20 cellular contexts compared by ENCODE assay signal in genomic region chr2:54366487-54367280, GRCh38.
"Had no signal": no experiment of that assay in that cellular context is flagged by ENCODE, and none has a peak within 500 bp of the region (broad histone marks: within the 10 kb centered on the region; RNA-seq: fewer than 3 reads in every experiment).

No MANE protein-coding gene starts in this region.

- H3K9me3 ChIP-seq: thyroid gland had no signal

- H2AFZ ChIP-seq: neural progenitor cell had no signal

- H3K4me1 Mint-ChIP-seq: immature natural killer cell; naive B cell; stimulated activated effector memory CD8-positive, alpha-beta T cell treated with anti-CD3 and anti-CD28 coated beads, Interleukin-12 subunit alpha, Interleukin-12 subunit beta, amount 100 ng/mL, for 72 hours had no signal

- ATAC-seq: activated CD4-positive, CD25-positive, alpha-beta regulatory T cell treated with anti-CD3 and anti-CD28 coated beads, Interleukin-2, amount 50 U/mL, for 24 hours; esophagus mucosa; stimulated activated effector memory CD8-positive, alpha-beta T cell treated with anti-CD3 and anti-CD28 coated beads, Interleukin-12 subunit alpha, Interleukin-12 subunit beta, amount 100 ng/mL, for 72 hours had no signal

- H3K4me3 ChIP-seq: ascending aorta, cardiac muscle cell, lung, neural progenitor cell, sigmoid colon, thyroid gland had no signal

- H3K4me3 Mint-ChIP-seq: immature natural killer cell; naive B cell; neural progenitor cell; stimulated activated effector memory CD8-positive, alpha-beta T cell treated with anti-CD3 and anti-CD28 coated beads, Interleukin-12 subunit alpha, Interleukin-12 subunit beta, amount 100 ng/mL, for 72 hours; T-helper 2 cell treated with Interferon-gamma antibody and Interleukin-4, amounts not matched to agents 5 μg/mL and 100 μg/mL, for 36 hours had no signal

- DNase-seq: activated CD4-positive, alpha-beta T cell treated with anti-CD3 and anti-CD28 coated beads, Interleukin-2, amount 50 U/mL, for 1 hour; activated CD8-positive, alpha-beta memory T cell treated with anti-CD3 and anti-CD28 coated beads for 24 hours; activated naive CD4-positive, alpha-beta T cell treated with Interleukin-2 at 50 U/mL for 16 hours; head of caudate nucleus; immature natural killer cell; naive B cell; sigmoid colon; stimulated activated CD4-positive, alpha-beta T cell treated with anti-CD3 and anti-CD28 coated beads, Interleukin-1b, Interleukin-23, amount 100 ng/mL, for 48 hours; thyroid gland had no signal

- H3K36me3 ChIP-seq: ascending aorta, cardiac muscle cell, neural progenitor cell, sigmoid colon, thyroid gland had no signal

- H3K27me3 ChIP-seq: ascending aorta, cardiac muscle cell, neural progenitor cell, sigmoid colon, thyroid gland had no signal

- H3K9me3 Mint-ChIP-seq: T-helper 2 cell treated with Interferon-gamma antibody and Interleukin-4, amounts not matched to agents 5 μg/mL and 100 μg/mL, for 36 hours had no signal

- FAIRE-seq: endometrium, frontal cortex, urothelium cell line had no signal

- H3K4me2 ChIP-seq: neural progenitor cell had no signal

- H3K36me3 Mint-ChIP-seq: stimulated activated effector memory CD8-positive, alpha-beta T cell treated with anti-CD3 and anti-CD28 coated beads, Interleukin-12 subunit alpha, Interleukin-12 subunit beta, amount 100 ng/mL, for 72 hours had no signal

- H3K9ac ChIP-seq: neural progenitor cell had no signal

- H3K27ac ChIP-seq: ascending aorta, cardiac muscle cell, neural progenitor cell, sigmoid colon, thyroid gland had no signal

- H3K27ac Mint-ChIP-seq: immature natural killer cell; naive B cell; neural progenitor cell; stimulated activated effector memory CD8-positive, alpha-beta T cell treated with anti-CD3 and anti-CD28 coated beads, Interleukin-12 subunit alpha, Interleukin-12 subunit beta, amount 100 ng/mL, for 72 hours; T-helper 2 cell treated with Interferon-gamma antibody and Interleukin-4, amounts not matched to agents 5 μg/mL and 100 μg/mL, for 36 hours had no signal

- H3K4me1 ChIP-seq: neural progenitor cell had no signal
